ENCODE assay signal across 19 cellular contexts in the genomic region with DNA sequence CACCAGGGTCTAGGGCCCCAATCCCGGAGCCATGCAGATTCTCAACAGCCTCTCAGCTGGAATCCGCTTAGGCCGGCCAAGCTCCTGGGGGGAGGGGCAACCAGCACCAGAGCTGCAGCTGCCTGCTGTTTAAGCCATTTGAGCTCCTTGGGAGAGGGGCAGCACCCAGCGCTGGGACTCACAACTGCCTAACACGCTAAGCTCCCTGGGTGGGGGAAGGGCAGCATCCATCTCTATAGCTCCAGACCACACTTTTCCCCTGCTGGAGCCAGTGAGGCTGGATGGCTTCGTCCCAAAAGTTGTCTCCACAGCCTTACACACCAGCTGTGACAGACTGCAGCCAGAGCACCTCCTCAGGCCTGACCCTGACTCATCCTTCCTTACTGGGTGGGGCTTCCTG. TPM values are rescaled to one million over a fixed set of nuclear protein-coding genes. Genes with fewer than 3 reads are reported as not detected.
DNase-seq lines count a peak whose midpoint lies in the region; ATAC-seq and TF ChIP-seq lines count a peak whose summit lies in the region.
"Had no signal": no experiment of that assay in that cellular context is flagged by ENCODE, and none has a peak within 500 bp of the region (broad histone marks: within the 10 kb centered on the region; RNA-seq: fewer than 3 reads in every experiment).

No MANE protein-coding gene starts in this region.

- no peak overlapping the region for H3K27ac ChIP-seq in left ventricle myocardium inferior (replicated peaks)
- H3K27ac ChIP-seq: gastroesophageal sphincter, ovary, skin epidermis, upper lobe of left lung had no signal

- H3K9me3 ChIP-seq in left ventricle myocardium inferior (replicated peaks), result peaks cover 15% of the 10 kb centered on the region
- H3K9me3 ChIP-seq: Caco-2, ovary, upper lobe of left lung had no signal

- no peak for TF ChIP-seq CTCF in left ventricle myocardium inferior (IDR thresholded peaks at IDR 0.05; ENCODE audit: borderline replicate concordance)
- no peak for TF ChIP-seq CTCF in fibroblast of mammary gland (conservative IDR thresholded peaks at IDR 0.05; ENCODE audit: control insufficient read depth, insufficient read depth, low read depth, low read length)

- no peak for ATAC-seq in Right ventricle myocardium superior (ENCODE audit: poor library complexity)
- no peak for ATAC-seq in HG03159 (IDR thresholded peaks at IDR 0.05; ENCODE audit: unreplicated experiment)
- no peak for ATAC-seq in GM21528 (IDR thresholded peaks at IDR 0.05; ENCODE audit: low FRiP score, unreplicated experiment)
- ATAC-seq: activated CD8-positive, alpha-beta memory T cell treated with anti-CD3 and anti-CD28 coated beads, Interleukin-2, amount 10 ng/mL, durations not matched to agents 7 days and 5 days; gastroesophageal sphincter; Panc1 had no signal

- no peaks in the 10 kb centered on the region for H3K4me1 ChIP-seq in left ventricle myocardium inferior
- H3K4me1 ChIP-seq: Caco-2, gastroesophageal sphincter, upper lobe of left lung had no signal

- H3K4me3 ChIP-seq in left ventricle myocardium inferior, result no peak overlapping the region
- H3K4me3 ChIP-seq in fibroblast of mammary gland (ENCODE audit: control insufficient read depth, low read depth, low read length), result no peak overlapping the region
- H3K4me3 ChIP-seq: gastroesophageal sphincter, ovary, skin epidermis, upper lobe of left lung had no signal

- peak; percentile 36 for DNase-seq in Right ventricle myocardium superior
- no peak for DNase-seq in left ventricle myocardium inferior
- DNase-seq in NCI-H524 treated with DMSO at 0.1 percent for 48 hours (lab: John Stamatoyannopoulos, UW), result peak; percentile 40
- peak; percentile 66 for DNase-seq in fibroblast of mammary gland (ENCODE audit: low read depth)
- no peak for DNase-seq in SW480 (ENCODE audit: low spot score)
- DNase-seq in COLO829 (ENCODE audit: low spot score), result no peak
- DNase-seq: activated CD8-positive, alpha-beta memory T cell treated with anti-CD3 and anti-CD28 coated beads, Interleukin-2, amount 10 ng/mL, durations not matched to agents 7 days and 5 days; activated naive CD4-positive, alpha-beta T cell; Caco-2; effector CD4-positive, alpha-beta T cell; NCI-H1092 treated with DMSO at 0.1 percent for 48 hours; ovary; stimulated activated naive CD4-positive, alpha-beta T cell; upper lobe of left lung had no signal

- intact Hi-C loops in Right ventricle myocardium superior (cut with DNase I), result no loop called here
- intact Hi-C loops in left ventricle myocardium inferior (cut with micrococcal nuclease), result no loop called here

- no peaks in the 10 kb centered on the region for H3K36me3 ChIP-seq in left ventricle myocardium inferior
- H3K36me3 ChIP-seq: gastroesophageal sphincter, ovary, upper lobe of left lung had no signal

- peaks cover 12% of the 10 kb centered on the region for H3K27me3 ChIP-seq in left ventricle myocardium inferior (ENCODE audit: low read depth)
- H3K27me3 ChIP-seq: gastroesophageal sphincter, ovary, upper lobe of left lung had no signal

RNA-seq across cellular contexts. Expression of a gene that starts 6.9 kb away (rescaled TPM):
- total RNA-seq in Right ventricle myocardium superior (0.73 TPM), left ventricle myocardium inferior (0.44 TPM)
- total RNA-seq: activated CD8-positive, alpha-beta memory T cell treated with anti-CD3 and anti-CD28 coated beads, Interleukin-2, amount 10 ng/mL, durations not matched to agents 7 days and 5 days; Caco-2 had no signal

Comparison
In these comparisons a context has a peak if more than half of its experiments do, and no peak if none do; other contexts are left out.
1. DNase-seq: peak in Right ventricle myocardium superior (single experiment), NCI-H524 treated with DMSO at 0.1 percent for 48 hours (single experiment) and fibroblast of mammary gland (single experiment); none in left ventricle myocardium inferior (single experiment), SW480 (single experiment) and COLO829 (single experiment).